In genomic region chr15:38406451-38406850, GRCh38 we compare ENCODE assay signal across 18 cellular contexts. TPM values are rescaled to one million over a fixed set of nuclear protein-coding genes. Genes with fewer than 3 reads are reported as not detected.
DNase-seq lines count a peak whose midpoint lies in the region; ATAC-seq, FAIRE-seq and TF ChIP-seq lines count a peak whose summit lies in the region.
"Had no signal": no experiment of that assay in that cellular context is flagged by ENCODE, and none has a peak within 500 bp of the region (broad histone marks: within the 10 kb centered on the region; RNA-seq: fewer than 3 reads in every experiment).

No MANE protein-coding gene starts in this region.

- H3K9ac ChIP-seq in astrocyte (ENCODE audit: low read length) = no peak overlapping the region
- peak overlapping the region; percentile 1 for H3K9ac ChIP-seq in mesenchymal stem cell (ENCODE audit: low read length)

- peak; percentile 30 for ATAC-seq in activated CD8-positive, alpha-beta T cell treated with anti-CD3 and anti-CD28 coated beads for 36 hours
- no peak for ATAC-seq in activated CD8-positive, alpha-beta T cell treated with anti-CD3 and anti-CD28 coated beads, Interleukin-2, amount 10 ng/mL, durations not matched to agents 7 days and 5 days

- H3K14ac ChIP-seq in mesenchymal stem cell (ENCODE audit: low read length in 2 of 2) = no peak overlapping the region

- TF ChIP-seq POLR2A in lower leg skin (IDR thresholded peaks at IDR 0.05) = no peak

- intact Hi-C loops in activated CD8-positive, alpha-beta T cell treated with anti-CD3 and anti-CD28 coated beads for 36 hours (cut with micrococcal nuclease) = no loop called here
- intact Hi-C loops in lower leg skin (cut with DNase I; ENCODE audit: low total_unique reads) = no loop called here

- no peak overlapping the region for H3K23ac ChIP-seq in mesenchymal stem cell (ENCODE audit: low read length in 2 of 2)

- peak overlapping the region; percentile 46 for H3K4me2 ChIP-seq in astrocyte (ENCODE audit: low read length)
- H3K4me2 ChIP-seq in mesenchymal stem cell (ENCODE audit: low read length, poor library complexity, severe bottlenecking) = no peak overlapping the region

- peak overlapping the region in 1 of 2 experiments; percentile 56 for H3K18ac ChIP-seq in mesenchymal stem cell (ENCODE audit: low read depth in 1 of 2, low read length in 2 of 2)

- peaks cover 9% of the 10 kb centered on the region for H3K27me3 Mint-ChIP-seq in activated CD8-positive, alpha-beta T cell treated with anti-CD3 and anti-CD28 coated beads for 36 hours
- H3K27me3 Mint-ChIP-seq in activated CD8-positive, alpha-beta T cell treated with anti-CD3 and anti-CD28 coated beads, Interleukin-2, amount 10 ng/mL, durations not matched to agents 7 days and 5 days (ENCODE audit: low read depth) = peaks cover 28% of the 10 kb centered on the region
- no peaks in the 10 kb centered on the region for H3K27me3 Mint-ChIP-seq in astrocyte (ENCODE audit: low read depth, unreplicated experiment)

- no peak overlapping the region for H3K27ac Mint-ChIP-seq in activated CD8-positive, alpha-beta T cell treated with anti-CD3 and anti-CD28 coated beads for 36 hours
- no peak overlapping the region for H3K27ac Mint-ChIP-seq in activated CD8-positive, alpha-beta T cell treated with anti-CD3 and anti-CD28 coated beads, Interleukin-2, amount 10 ng/mL, durations not matched to agents 7 days and 5 days
- H3K27ac Mint-ChIP-seq in astrocyte (ENCODE audit: unreplicated experiment) = no peak overlapping the region
- H3K27ac Mint-ChIP-seq: CD4-positive, alpha-beta memory T cell had no signal

- no peaks in the 10 kb centered on the region for H3K36me3 ChIP-seq in astrocyte (ENCODE audit: insufficient read depth, low read length)
- H3K36me3 ChIP-seq in mesenchymal stem cell (ENCODE audit: control insufficient read depth in 1 of 2, insufficient read depth in 2 of 2, low read depth in 1 of 2, low read length in 2 of 2) = no peaks in the 10 kb centered on the region
- H3K36me3 ChIP-seq: BE2C had no signal

- no peak overlapping the region for H4K8ac ChIP-seq in mesenchymal stem cell (ENCODE audit: low read length)

- no peak overlapping the region for H3K4me3 Mint-ChIP-seq in activated CD8-positive, alpha-beta T cell treated with anti-CD3 and anti-CD28 coated beads for 36 hours
- no peak overlapping the region for H3K4me3 Mint-ChIP-seq in activated CD8-positive, alpha-beta T cell treated with anti-CD3 and anti-CD28 coated beads, Interleukin-2, amount 10 ng/mL, durations not matched to agents 7 days and 5 days
- no peak overlapping the region for H3K4me3 Mint-ChIP-seq in astrocyte (ENCODE audit: unreplicated experiment)
- H3K4me3 Mint-ChIP-seq: CD4-positive, alpha-beta memory T cell had no signal

- H3K9me3 Mint-ChIP-seq in activated CD8-positive, alpha-beta T cell treated with anti-CD3 and anti-CD28 coated beads for 36 hours = no peaks in the 10 kb centered on the region
- no peaks in the 10 kb centered on the region for H3K9me3 Mint-ChIP-seq in activated CD8-positive, alpha-beta T cell treated with anti-CD3 and anti-CD28 coated beads, Interleukin-2, amount 10 ng/mL, durations not matched to agents 7 days and 5 days (ENCODE audit: insufficient read depth)
- peaks cover 4% of the 10 kb centered on the region for H3K9me3 Mint-ChIP-seq in astrocyte (ENCODE audit: unreplicated experiment)

- H3K27ac ChIP-seq in astrocyte (ENCODE audit: low read depth, low read length) = no peak overlapping the region
- H3K27ac ChIP-seq in mesenchymal stem cell (ENCODE audit: low read length, poor library complexity, severe bottlenecking) = no peak overlapping the region

- no peaks in the 10 kb centered on the region for H3K36me3 Mint-ChIP-seq in activated CD8-positive, alpha-beta T cell treated with anti-CD3 and anti-CD28 coated beads for 36 hours (ENCODE audit: low read depth)
- no peaks in the 10 kb centered on the region for H3K36me3 Mint-ChIP-seq in activated CD8-positive, alpha-beta T cell treated with anti-CD3 and anti-CD28 coated beads, Interleukin-2, amount 10 ng/mL, durations not matched to agents 7 days and 5 days (ENCODE audit: low read depth)
- H3K36me3 Mint-ChIP-seq in astrocyte (ENCODE audit: low read depth, unreplicated experiment) = no peaks in the 10 kb centered on the region
- H3K36me3 Mint-ChIP-seq: CD4-positive, alpha-beta memory T cell had no signal

- H2BK5ac ChIP-seq in mesenchymal stem cell (ENCODE audit: low read depth, low read length, poor library complexity, severe bottlenecking) = no peak overlapping the region

- no peak overlapping the region for H2BK15ac ChIP-seq in mesenchymal stem cell (ENCODE audit: low read depth, poor library complexity, severe bottlenecking)

- H3K27me3 ChIP-seq in astrocyte (ENCODE audit: insufficient read depth, low read length) (no peaks in the 10 kb centered on the region), mesenchymal stem cell (ENCODE audit: control insufficient read depth in 1 of 2, insufficient read depth in 1 of 2, low read length in 2 of 2) (no peaks in the 10 kb centered on the region)

- CTCF ChIA-PET in activated CD8-positive, alpha-beta T cell treated with anti-CD3 and anti-CD28 coated beads for 36 hours (lab: Charles Lee) = interaction anchor here (0.9 to 1.6 kb wide), 2 partner anchors 33 to 301 kb away, joined by 3 to 5 read pairs; no protein-coding TSS in a partner anchor
- CTCF ChIA-PET in activated CD8-positive, alpha-beta T cell treated with anti-CD3 and anti-CD28 coated beads, Interleukin-2, amount 10 ng/mL, durations not matched to agents 7 days and 5 days (lab: Charles Lee) = no interaction called here

- 78% methylated on average over 5 of the region's 7 CpGs for WGBS in mesenchymal stem cell
- 61 to 62% methylated on average over 7 of the region's 7 CpGs for WGBS in lower leg skin, 2 donors

- no peaks in the 10 kb centered on the region for H3K9me3 ChIP-seq in astrocyte (ENCODE audit: insufficient read depth, low read depth, low read length)
- H3K9me3 ChIP-seq in mesenchymal stem cell (ENCODE audit: control insufficient read depth, low read length) = no peaks in the 10 kb centered on the region

- no peak for DNase-seq in activated CD8-positive, alpha-beta T cell treated with anti-CD3 and anti-CD28 coated beads for 36 hours
- DNase-seq in activated CD8-positive, alpha-beta T cell treated with anti-CD3 and anti-CD28 coated beads, Interleukin-2, amount 10 ng/mL, durations not matched to agents 7 days and 5 days = no peak
- DNase-seq in HCEC 1CT = peak; percentile 3
- peak; percentile 41 for DNase-seq in astrocyte (ENCODE audit: low read depth)
- no peak for DNase-seq in mesenchymal stem cell
- no peak for DNase-seq in cortex of kidney (lab: John Stamatoyannopoulos, UW)
- DNase-seq in NCI-H345 (lab: John Stamatoyannopoulos, UW) = no peak
- DNase-seq in lower leg skin (ENCODE audit: low spot score in 2 of 2) = no peak
- DNase-seq: BE2C; CD4-positive, alpha-beta memory T cell; DND-41; MM.1S; NCI-H1105; NCI-H1694 treated with DMSO at 0.1 percent for 48 hours; NCI-H524; SIG-M5 had no signal

- H3K4me1 Mint-ChIP-seq in activated CD8-positive, alpha-beta T cell treated with anti-CD3 and anti-CD28 coated beads for 36 hours (ENCODE audit: low read depth) = no peaks in the 10 kb centered on the region
- no peaks in the 10 kb centered on the region for H3K4me1 Mint-ChIP-seq in activated CD8-positive, alpha-beta T cell treated with anti-CD3 and anti-CD28 coated beads, Interleukin-2, amount 10 ng/mL, durations not matched to agents 7 days and 5 days (ENCODE audit: low read depth)
- peaks cover 7% of the 10 kb centered on the region for H3K4me1 Mint-ChIP-seq in astrocyte (ENCODE audit: low read depth, unreplicated experiment)
- H3K4me1 Mint-ChIP-seq: CD4-positive, alpha-beta memory T cell had no signal

- no peak overlapping the region for H3K4ac ChIP-seq in mesenchymal stem cell (ENCODE audit: low read depth in 1 of 2, low read length in 2 of 2)

- H2BK12ac ChIP-seq in mesenchymal stem cell (ENCODE audit: low read length in 2 of 2) = no peak overlapping the region

- no peaks in the 10 kb centered on the region for H3K79me2 ChIP-seq in astrocyte (ENCODE audit: insufficient read depth, low read length)

- peak; percentile 20 for FAIRE-seq in astrocyte (lab: Jason Lieb, UNC)
- FAIRE-seq: A204.1, D721Med had no signal

- no peak for TF ChIP-seq CTCF in activated CD8-positive, alpha-beta T cell treated with anti-CD3 and anti-CD28 coated beads for 36 hours (IDR thresholded peaks at IDR 0.05)
- TF ChIP-seq CTCF in astrocyte (IDR thresholded peaks at IDR 0.05; ENCODE audit: insufficient read depth, low read depth, low read length) (no peak), lower leg skin (IDR thresholded peaks at IDR 0.05) (no peak)

- peaks cover 3% of the 10 kb centered on the region for H3K4me1 ChIP-seq in astrocyte (ENCODE audit: insufficient read depth, low read length)
- H3K4me1 ChIP-seq in mesenchymal stem cell (ENCODE audit: control insufficient read depth, insufficient read depth, low read depth, low read length) = no peaks in the 10 kb centered on the region
- H3K4me1 ChIP-seq: BE2C had no signal

- H2AFZ ChIP-seq in astrocyte (ENCODE audit: low read depth, low read length) = no peak overlapping the region
- H2AFZ ChIP-seq in mesenchymal stem cell (ENCODE audit: low read depth, low read length) = no peak overlapping the region

- H3K79me1 ChIP-seq in mesenchymal stem cell (replicated peaks; ENCODE audit: low read length, poor library complexity, severe bottlenecking) = no peaks in the 10 kb centered on the region

- no peaks in the 10 kb centered on the region for H4K20me1 ChIP-seq in astrocyte (ENCODE audit: insufficient read depth, low read length)

- no peak overlapping the region for H3K4me3 ChIP-seq in astrocyte (ENCODE audit: insufficient read depth, low read depth, low read length)
- H3K4me3 ChIP-seq in mesenchymal stem cell (ENCODE audit: insufficient read depth in 1 of 2, low read depth in 1 of 2, low read length in 2 of 2) = peak overlapping the region in 1 of 2 experiments; percentile 41
- H3K4me3 ChIP-seq in lower leg skin (ENCODE audit: low read depth, poor library complexity, severe bottlenecking) = no peak overlapping the region

- H4K91ac ChIP-seq in mesenchymal stem cell (ENCODE audit: low read length) = no peak overlapping the region

- POLR2A ChIA-PET in activated CD8-positive, alpha-beta T cell treated with anti-CD3 and anti-CD28 coated beads for 36 hours (lab: Charles Lee) = no interaction called here
- POLR2A ChIA-PET in activated CD8-positive, alpha-beta T cell treated with anti-CD3 and anti-CD28 coated beads, Interleukin-2, amount 10 ng/mL, durations not matched to agents 7 days and 5 days (lab: Charles Lee) = no interaction called here

- no peak overlapping the region for H2AK5ac ChIP-seq in mesenchymal stem cell (ENCODE audit: low read length, severe bottlenecking)

- no peak overlapping the region for H2BK120ac ChIP-seq in mesenchymal stem cell (ENCODE audit: low read depth, low read length)

RNA-seq across cellular contexts. Expression of gene FAM98B, which starts 47.5 kb away (rescaled TPM):
- 10 to 100 TPM; 51.0 to 61.8 TPM for total RNA-seq in activated CD8-positive, alpha-beta T cell treated with anti-CD3 and anti-CD28 coated beads for 36 hours
- total RNA-seq in activated CD8-positive, alpha-beta T cell treated with anti-CD3 and anti-CD28 coated beads, Interleukin-2, amount 10 ng/mL, durations not matched to agents 7 days and 5 days = 10 to 100 TPM; 42.8 to 43.9 TPM
- total RNA-seq in astrocyte = 15.5 and 21.6 TPM in 2 replicates
- polyA plus RNA-seq in mesenchymal stem cell (2013, experiment 1 of 2) = 19.2 TPM
- polyA plus RNA-seq in mesenchymal stem cell (2013, experiment 2 of 2) = 21.0 TPM
- 10 to 100 TPM in 2 of 4 donors, 1 to 10 TPM in 2; 4.8 to 14.4 (median 9.7) TPM for total RNA-seq in lower leg skin

Comparison
In these comparisons a context has a peak if more than half of its experiments do, and no peak if none do; other contexts are left out.
1. DNase-seq: peak in HCEC 1CT (single experiment) and astrocyte (single experiment); none in activated CD8-positive, alpha-beta T cell treated with anti-CD3 and anti-CD28 coated beads for 36 hours (single experiment), activated CD8-positive, alpha-beta T cell treated with anti-CD3 and anti-CD28 coated beads, Interleukin-2, amount 10 ng/mL, durations not matched to agents 7 days and 5 days (single experiment), mesenchymal stem cell (single experiment), cortex of kidney (single experiment), NCI-H345 (single experiment) and lower leg skin (0 of 2).